In genomic region chr5:32229586-32229985, GRCh38 we compare ENCODE assay signal across 1 cellular context.
TF ChIP-seq lines count a peak whose summit lies in the region.

No MANE protein-coding gene starts in this region.

TF ChIP-seq in H1, 55 proteins besides CTCF, POLR2A, EP300 and RAD21:
- no peak for TF ChIP-seq CREB1 (IDR thresholded peaks at IDR 0.05)
- TF ChIP-seq GTF2F1 (IDR thresholded peaks at IDR 0.05; ENCODE audit: borderline replicate concordance, low read depth, low read length), result no peak
- TF ChIP-seq KDM5A (IDR thresholded peaks at IDR 0.05; ENCODE audit: low read length), result no peak
- no peak for TF ChIP-seq YY1 (IDR thresholded peaks at IDR 0.05; ENCODE audit: low read depth, low read length)
- TF ChIP-seq SP4 (IDR thresholded peaks at IDR 0.05; ENCODE audit: low read length), result no peak
- TF ChIP-seq EZH2 (IDR thresholded peaks at IDR 0.05; ENCODE audit: low read depth, low read length, severe bottlenecking), result no peak
